In the genomic region with DNA sequence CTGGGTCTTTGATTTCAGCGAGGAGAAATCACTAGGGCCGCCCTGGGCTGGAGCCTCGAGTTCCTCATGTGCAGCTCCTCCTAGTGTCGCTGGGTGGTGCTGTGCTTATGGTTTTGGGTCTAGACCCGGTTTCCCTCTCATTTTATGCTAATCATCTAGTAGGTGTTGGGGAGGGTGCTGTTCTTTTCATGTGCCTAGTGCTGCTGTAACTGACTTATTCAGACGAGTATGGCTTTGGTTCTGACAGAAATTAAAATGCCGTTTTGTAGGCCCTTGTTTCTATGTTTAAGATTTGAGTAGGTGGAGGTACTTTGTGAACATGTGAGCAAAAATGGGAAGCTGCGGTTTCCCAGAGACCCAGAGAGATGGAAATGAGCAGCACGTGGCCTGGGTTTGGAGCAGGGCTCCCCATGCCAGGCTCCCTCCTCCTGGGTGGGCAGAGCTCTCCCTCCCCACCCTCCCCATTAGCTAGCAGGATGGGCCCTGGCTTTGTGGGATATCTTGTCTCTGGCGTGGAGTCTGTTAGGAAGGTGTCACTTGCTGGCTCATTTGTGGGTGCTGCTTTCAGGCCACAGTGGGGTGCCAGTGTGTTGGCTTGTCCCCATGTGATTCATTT, we compare ENCODE assay signal across 8 cellular contexts.
DNase-seq lines count a peak whose midpoint lies in the region; ATAC-seq and TF ChIP-seq lines count a peak whose summit lies in the region.

No MANE protein-coding gene starts in this region.

- H3K4me3 Mint-ChIP-seq in glutamatergic neuron (ENCODE audit: unreplicated experiment) = no peak overlapping the region

- no peaks in the 10 kb centered on the region for H3K9me3 Mint-ChIP-seq in glutamatergic neuron (ENCODE audit: unreplicated experiment)

- H3K27ac ChIP-seq in PC-9 = no peak overlapping the region

- H4K20me1 ChIP-seq in PC-9 (ENCODE audit: insufficient read depth) = no peaks in the 10 kb centered on the region

- CTCF ChIA-PET in PC-9 (lab: Charles Lee) = interaction anchor here (0.7 to 0.9 kb wide), 3 partner anchors 11 to 886 kb away, joined by 3 to 9 read pairs (median 3); no protein-coding TSS in a partner anchor

- BruUV-seq in PC-9 (replicated peaks; lab: Mats Ljungman, UMichigan) = no TSS peak

- H3F3A ChIP-seq in PC-9 (ENCODE audit: insufficient read depth, low read depth) = no peaks in the 10 kb centered on the region

- peak; percentile 86 for TF ChIP-seq RAD21 in Ishikawa (IDR thresholded peaks at IDR 0.05; ENCODE audit: low read depth)

- H3K27me3 ChIP-seq in PC-9 (ENCODE audit: insufficient read depth, low read depth) = no peaks in the 10 kb centered on the region

- peak; percentile 92 for ATAC-seq in GM21723 (IDR thresholded peaks at IDR 0.05; ENCODE audit: unreplicated experiment)

- no peak overlapping the region for H3K27ac Mint-ChIP-seq in glutamatergic neuron (ENCODE audit: unreplicated experiment)

- no peaks in the 10 kb centered on the region for H3K36me3 ChIP-seq in PC-9 (ENCODE audit: low read depth)

- no peaks in the 10 kb centered on the region for H3K79me2 ChIP-seq in PC-9 (ENCODE audit: low read depth)

- intact Hi-C loops in PC-9 (cut with micrococcal nuclease; ENCODE audit: unreplicated experiment) = loop anchor here (1.0 kb wide), 2 partner anchors 142 to 404 kb away; no protein-coding TSS in a partner anchor

- no peaks in the 10 kb centered on the region for H3K4me1 ChIP-seq in PC-9 (replicated peaks; ENCODE audit: insufficient read depth)

- no peaks in the 10 kb centered on the region for H3K36me3 Mint-ChIP-seq in glutamatergic neuron (ENCODE audit: unreplicated experiment)

- TF ChIP-seq CTCF in PC-9 (conservative IDR thresholded peaks at IDR 0.05) (peak; percentile 96), glutamatergic neuron (IDR thresholded peaks at IDR 0.05; ENCODE audit: partially characterized antibody, unreplicated experiment) (peak; percentile 74)

- H3K9me2 ChIP-seq in PC-9 (ENCODE audit: insufficient read depth) = no peaks in the 10 kb centered on the region

- H3K27me3 Mint-ChIP-seq in glutamatergic neuron (ENCODE audit: unreplicated experiment) = peaks cover 1% of the 10 kb centered on the region

- no peaks in the 10 kb centered on the region for H3K9me3 ChIP-seq in PC-9 (ENCODE audit: insufficient read depth, low read depth)

- POLR2A ChIA-PET in PC-9 (lab: Charles Lee; ENCODE audit: unreplicated experiment) = no interaction called here

- H2AFZ ChIP-seq in PC-9 = no peak overlapping the region

- TF ChIP-seq EP300 in Ishikawa (IDR thresholded peaks at IDR 0.05; ENCODE audit: borderline replicate concordance) = no peak

- no peak overlapping the region for H3K4me3 ChIP-seq in PC-9

- H3K4me1 Mint-ChIP-seq in glutamatergic neuron (ENCODE audit: low read depth, unreplicated experiment) = peaks cover 1% of the 10 kb centered on the region

- no peak overlapping the region for H3K4me2 ChIP-seq in PC-9

- DNase-seq in GF-D8 (lab: John Stamatoyannopoulos, UW) (peak; percentile 85), PC-9 (peak; percentile 43 to 58), glutamatergic neuron (peak; percentile 50), pons (ENCODE audit: low spot score) (peak; percentile 77), cortex of kidney (lab: John Stamatoyannopoulos, UW) (no peak)
- DNase-seq in activated naive CD4-positive, alpha-beta T cell treated with anti-CD3 and anti-CD28 coated beads, Interleukin-2, amount 50 U/mL, for 16 hours = peak; percentile 64

TF ChIP-seq in Ishikawa, 13 proteins besides CTCF, POLR2A, EP300 and RAD21:
- no peak for TF ChIP-seq CREB1 (IDR thresholded peaks at IDR 0.05; ENCODE audit: low read depth)
- TF ChIP-seq, protein P1, sequence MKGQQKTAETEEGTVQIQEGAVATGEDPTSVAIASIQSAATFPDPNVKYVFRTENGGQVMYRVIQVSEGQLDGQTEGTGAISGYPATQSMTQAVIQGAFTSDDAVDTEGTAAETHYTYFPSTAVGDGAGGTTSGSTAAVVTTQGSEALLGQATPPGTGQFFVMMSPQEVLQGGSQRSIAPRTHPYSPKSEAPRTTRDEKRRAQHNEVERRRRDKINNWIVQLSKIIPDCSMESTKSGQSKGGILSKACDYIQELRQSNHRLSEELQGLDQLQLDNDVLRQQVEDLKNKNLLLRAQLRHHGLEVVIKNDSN (IDR thresholded peaks at IDR 0.05) = no peak
- no peak for TF ChIP-seq NFIC (IDR thresholded peaks at IDR 0.05)
- TF ChIP-seq, protein P2, sequence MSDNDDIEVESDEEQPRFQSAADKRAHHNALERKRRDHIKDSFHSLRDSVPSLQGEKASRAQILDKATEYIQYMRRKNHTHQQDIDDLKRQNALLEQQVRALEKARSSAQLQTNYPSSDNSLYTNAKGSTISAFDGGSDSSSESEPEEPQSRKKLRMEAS (IDR thresholded peaks at IDR 0.05) = peak; percentile 53; the same call in 1 of the 2 replicates
- TF ChIP-seq TCF12 (IDR thresholded peaks at IDR 0.05; ENCODE audit: low read depth) = no peak
- peak; percentile 16; the same call in 1 of the 2 replicates for TF ChIP-seq FOXM1 (IDR thresholded peaks at IDR 0.05; ENCODE audit: borderline replicate concordance, low read depth)
- no peak for TF ChIP-seq YY1 (IDR thresholded peaks at IDR 0.05; ENCODE audit: low read depth)
- no peak for TF ChIP-seq EGR1 (IDR thresholded peaks at IDR 0.05)
TF ChIP-seq in Ishikawa: peak in this region for 2.
